10 cellular contexts compared by ENCODE assay signal in genomic region chr17:2708585-2709172, GRCh38. TPM values are rescaled to one million over a fixed set of nuclear protein-coding genes. Genes with fewer than 3 reads are reported as not detected.
DNase-seq lines count a peak whose midpoint lies in the region; ATAC-seq and TF ChIP-seq lines count a peak whose summit lies in the region.
"Had no signal": no experiment of that assay in that cellular context is flagged by ENCODE, and none has a peak within 500 bp of the region (broad histone marks: within the 10 kb centered on the region; RNA-seq: fewer than 3 reads in every experiment).

No MANE protein-coding gene starts in this region.

- DNase-seq in heart right ventricle (no peak), cardiac septum (ENCODE audit: low spot score) (no peak), ascending aorta (ENCODE audit: low spot score in 2 of 2) (no peak), type B pancreatic cell (ENCODE audit: extremely low spot score, unreplicated experiment) (no peak), NCI-H1436 treated with DMSO at 0.1 percent for 48 hours (lab: John Stamatoyannopoulos, UW) (no peak)
- DNase-seq: NCI-H526 treated with DMSO at 0.1 percent for 48 hours had no signal

- H3K4me3 Mint-ChIP-seq in type B pancreatic cell = peak overlapping the region; percentile 91

- peaks cover 4% of the 10 kb centered on the region for H3K36me3 Mint-ChIP-seq in type B pancreatic cell

- peak overlapping the region; percentile 57 for H3K9ac ChIP-seq in mucosa of stomach (ENCODE audit: low read length)

- H3K9me3 ChIP-seq in heart right ventricle = no peaks in the 10 kb centered on the region
- H3K9me3 ChIP-seq in ascending aorta = no peaks in the 10 kb centered on the region
- no peaks in the 10 kb centered on the region for H3K9me3 ChIP-seq in mucosa of stomach (ENCODE audit: control insufficient read depth, low read length)

- ATAC-seq in heart right ventricle (no peak), HG03439 (IDR thresholded peaks at IDR 0.05; ENCODE audit: unreplicated experiment) (no peak), GM21619 (IDR thresholded peaks at IDR 0.05; ENCODE audit: unreplicated experiment) (no peak)

- peak overlapping the region; percentile 90 for H3K27ac Mint-ChIP-seq in type B pancreatic cell

- H3K27ac ChIP-seq in heart right ventricle (peak overlapping the region in 9 of 10 donors; percentile 70 to 99 (median 92)), ascending aorta (peak overlapping the region; percentile 64 to 71)

- intact Hi-C loops in heart right ventricle (cut with DNase I) = loop anchor here in 1 of 10 donors (10.0 kb wide), 1 partner anchor 314 kb away; no protein-coding TSS in a partner anchor
- intact Hi-C loops in cardiac septum (cut with DNase I) = no loop called here
- intact Hi-C loops in ascending aorta (cut with DNase I) = no loop called here

- H3K4me1 ChIP-seq in heart right ventricle = peaks cover 19 to 84% (median 67%) of the 10 kb centered on the region in 9 donors
- peaks cover 24 to 44% of the 10 kb centered on the region in 2 donors for H3K4me1 ChIP-seq in ascending aorta
- H3K4me1 ChIP-seq in mucosa of stomach (ENCODE audit: control insufficient read depth, insufficient read depth, low read length) = peaks cover 49% of the 10 kb centered on the region

- no peaks in the 10 kb centered on the region for H3K27me3 Mint-ChIP-seq in type B pancreatic cell

- TF ChIP-seq CTCF in heart right ventricle (IDR thresholded peaks at IDR 0.05) (no peak), ascending aorta (IDR thresholded peaks at IDR 0.05) (no peak), type B pancreatic cell (conservative IDR thresholded peaks at IDR 0.05) (no peak)

- H3K36me3 ChIP-seq in heart right ventricle (peaks cover 0 to 9% (median 0%) of the 10 kb centered on the region in 9 donors), ascending aorta (peaks cover 1 to 7% of the 10 kb centered on the region in 2 donors), mucosa of stomach (ENCODE audit: control insufficient read depth, insufficient read depth, low read length) (peaks cover 5% of the 10 kb centered on the region)

- peaks cover 28% of the 10 kb centered on the region for H3K4me1 Mint-ChIP-seq in type B pancreatic cell (ENCODE audit: unreplicated experiment)

- H3K9me3 Mint-ChIP-seq in type B pancreatic cell = no peaks in the 10 kb centered on the region

- WGBS in heart right ventricle, 2 donors = 69 to 75% methylated on average over 21 of the region's 21 CpGs

- H3K4me3 ChIP-seq in heart right ventricle (peak overlapping the region in 7 of 10 donors; percentile 11 to 99 (median 94)), ascending aorta (peak overlapping the region; percentile 30 to 95), mucosa of stomach (ENCODE audit: low read length) (no peak overlapping the region)

- H3K27me3 ChIP-seq in heart right ventricle (no peaks in the 10 kb centered on the region), ascending aorta (no peaks in the 10 kb centered on the region), mucosa of stomach (ENCODE audit: control insufficient read depth, insufficient read depth, low read length) (no peaks in the 10 kb centered on the region)

RNA-seq across cellular contexts. Expression of gene CLUH, which starts 2.9 kb away (rescaled TPM):
- 100 to 1,000 TPM; 122 to 198 (median 170) TPM for total RNA-seq in heart right ventricle
- 100 to 1,000 TPM in 1 of 2 donors, 10 to 100 TPM in 1; 55.6 to 123 TPM for polyA plus RNA-seq in heart right ventricle
- total RNA-seq in cardiac septum = 143 TPM
- total RNA-seq in ascending aorta = 58.1 TPM
- 77.0 and 108 TPM in 2 replicates for total RNA-seq in type B pancreatic cell (ENCODE audit: low replicate concordance)

RNA-seq across cellular contexts. Expression of gene CCDC92B, which starts 40.8 kb away (rescaled TPM):
- total RNA-seq in heart right ventricle (under 1 TPM; 0.06 to 0.30 (median 0.19) TPM), cardiac septum (0.13 TPM), ascending aorta (not detected), type B pancreatic cell (ENCODE audit: low replicate concordance) (1.3 and 1.5 TPM in 2 replicates)
- polyA plus RNA-seq in heart right ventricle = under 1 TPM; 0.06 to 0.44 TPM
- total RNA-seq: omental fat pad had no signal
